ENCODE assay signal across 8 cellular contexts in the genomic region with DNA sequence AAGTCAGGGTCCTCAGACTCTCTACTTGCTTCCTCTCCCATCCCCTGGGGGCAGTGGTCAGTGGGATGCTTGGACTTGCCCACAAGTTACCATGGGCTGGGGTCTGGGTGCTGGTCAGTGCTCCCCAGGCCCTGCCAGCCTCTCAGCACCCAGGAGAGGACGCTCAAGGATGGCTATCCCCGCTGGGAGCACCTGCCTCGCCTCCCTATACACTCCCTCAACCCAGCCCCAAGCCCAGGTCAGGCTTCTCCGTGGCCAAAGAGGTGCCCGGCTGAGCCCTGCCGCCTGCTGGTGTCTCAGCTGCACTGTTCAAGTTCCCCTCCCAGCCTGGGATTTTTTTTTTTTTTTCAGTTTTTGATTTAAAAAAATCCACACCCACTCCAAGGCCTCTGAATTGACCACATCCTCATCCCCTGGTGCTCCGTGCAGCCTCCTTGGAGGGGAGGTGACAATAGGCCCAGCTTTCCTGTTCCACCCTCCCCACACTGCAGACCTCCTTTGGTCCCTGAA. TPM values are rescaled to one million over a fixed set of nuclear protein-coding genes. Genes with fewer than 3 reads are reported as not detected.
DNase-seq lines count a peak whose midpoint lies in the region; ATAC-seq and TF ChIP-seq lines count a peak whose summit lies in the region.

No MANE protein-coding gene starts in this region.

- peak overlapping the region; percentile 10; the same call in 1 of the 2 replicates for H3K4me2 ChIP-seq in OCI-LY7 (ENCODE audit: low read length)

- peaks cover 9% of the 10 kb centered on the region for H3K4me1 ChIP-seq in OCI-LY7 (ENCODE audit: insufficient read depth, low read length, poor library complexity, severe bottlenecking)

- H3K27ac Mint-ChIP-seq in chondrocyte (ENCODE audit: unreplicated experiment): no peak overlapping the region
- peak overlapping the region; percentile 21 to 53 for H3K27ac Mint-ChIP-seq in natural killer cell treated with Interleukin-12 subunit alpha and Interleukin-12 subunit beta and Interleukin-15 and Interleukin-18, amount 100 ng/mL, for 72 hours

- H3K36me3 Mint-ChIP-seq in chondrocyte (ENCODE audit: low read depth): no peaks in the 10 kb centered on the region
- no peaks in the 10 kb centered on the region for H3K36me3 Mint-ChIP-seq in natural killer cell treated with Interleukin-12 subunit alpha and Interleukin-12 subunit beta and Interleukin-15 and Interleukin-18, amount 100 ng/mL, for 72 hours

- POLR2A ChIA-PET in OCI-LY7 (lab: Charles Lee): no interaction called here

- H3K9me2 ChIP-seq in OCI-LY7 (ENCODE audit: insufficient read depth, low read length): no peaks in the 10 kb centered on the region

- no peak overlapping the region for H3K4me3 Mint-ChIP-seq in chondrocyte (ENCODE audit: unreplicated experiment)
- H3K4me3 Mint-ChIP-seq in natural killer cell treated with Interleukin-12 subunit alpha and Interleukin-12 subunit beta and Interleukin-15 and Interleukin-18, amount 100 ng/mL, for 72 hours: no peak overlapping the region

- H3K9me3 ChIP-seq in OCI-LY7 (ENCODE audit: low read length): no peaks in the 10 kb centered on the region

- no TSS peak for BruUV-seq in OCI-LY7 (replicated peaks; lab: Mats Ljungman, UMichigan)

- TF ChIP-seq CTCF in OCI-LY7 (conservative IDR thresholded peaks at IDR 0.05; ENCODE audit: low read length) (peak; percentile 80), chondrocyte (IDR thresholded peaks at IDR 0.05) (peak; percentile 82)

- no peaks in the 10 kb centered on the region for H4K20me1 ChIP-seq in OCI-LY7 (ENCODE audit: insufficient read depth, low read length)

- CTCF ChIA-PET in OCI-LY7 (lab: Charles Lee; ENCODE audit: unreplicated experiment): no interaction called here

- H3K36me3 ChIP-seq in OCI-LY7 (ENCODE audit: insufficient read depth, low read length): no peaks in the 10 kb centered on the region

- no peaks in the 10 kb centered on the region for H3K27me3 Mint-ChIP-seq in chondrocyte (ENCODE audit: low read depth)
- no peaks in the 10 kb centered on the region for H3K27me3 Mint-ChIP-seq in natural killer cell treated with Interleukin-12 subunit alpha and Interleukin-12 subunit beta and Interleukin-15 and Interleukin-18, amount 100 ng/mL, for 72 hours

- H3K9me3 Mint-ChIP-seq in chondrocyte (ENCODE audit: low read depth): no peaks in the 10 kb centered on the region
- H3K9me3 Mint-ChIP-seq in natural killer cell treated with Interleukin-12 subunit alpha and Interleukin-12 subunit beta and Interleukin-15 and Interleukin-18, amount 100 ng/mL, for 72 hours: no peaks in the 10 kb centered on the region

- H3K79me2 ChIP-seq in OCI-LY7 (ENCODE audit: insufficient read depth, low read depth, low read length): no peaks in the 10 kb centered on the region

- intact Hi-C loops in OCI-LY7 (cut with micrococcal nuclease; ENCODE audit: unreplicated experiment): loop anchor here (1.0 to 10.0 kb wide), 6 partner anchors 72 to 345 kb away; partner anchors contain the start of genes NR2F6 and SIN3B

- H3K27ac ChIP-seq in OCI-LY7 (ENCODE audit: low read depth, low read length, poor library complexity, severe bottlenecking): no peak overlapping the region

- no peak overlapping the region for H2AFZ ChIP-seq in OCI-LY7 (ENCODE audit: low read length)

- H3K4me3 ChIP-seq in OCI-LY7 (ENCODE audit: low read depth, low read length, poor library complexity, severe bottlenecking): no peak overlapping the region

- ATAC-seq in natural killer cell treated with Interleukin-12 subunit alpha and Interleukin-12 subunit beta and Interleukin-15 and Interleukin-18, amount 100 ng/mL, for 72 hours: no peak
- no peak for ATAC-seq in GM18861 (IDR thresholded peaks at IDR 0.05; ENCODE audit: unreplicated experiment)

- peak; percentile 33 for DNase-seq in stimulated activated CD4-positive, alpha-beta T cell treated with anti-CD3 and anti-CD28 coated beads, Interleukin-1b, Interleukin-23, amount 100 ng/mL, for 48 hours
- DNase-seq in stimulated activated CD4-positive, alpha-beta T cell treated with anti-CD3 and anti-CD28 coated beads, Interleukin-4, amount 100 ng/mL, for 24 hours: no peak
- DNase-seq in OCI-LY7 (ENCODE audit: low spot score): peak; percentile 62
- no peak for DNase-seq in chondrocyte (ENCODE audit: low spot score)
- no peak for DNase-seq in natural killer cell treated with Interleukin-12 subunit alpha and Interleukin-12 subunit beta and Interleukin-15 and Interleukin-18, amount 100 ng/mL, for 72 hours (ENCODE audit: low spot score)
- no peak for DNase-seq in NCI-H2081 treated with DMSO at 0.1 percent for 48 hours (lab: John Stamatoyannopoulos, UW)
- DNase-seq in NCI-H748 treated with DMSO at 0.1 percent for 48 hours (lab: John Stamatoyannopoulos, UW): no peak

- H3K4me1 Mint-ChIP-seq in chondrocyte (ENCODE audit: low read depth): peaks cover 7% of the 10 kb centered on the region
- peaks cover 14 to 19% of the 10 kb centered on the region in 2 donors for H3K4me1 Mint-ChIP-seq in natural killer cell treated with Interleukin-12 subunit alpha and Interleukin-12 subunit beta and Interleukin-15 and Interleukin-18, amount 100 ng/mL, for 72 hours (ENCODE audit: low read depth in 2 of 2)

RNA-seq across cellular contexts. Expression of gene F2RL3, which starts 10.8 kb away (rescaled TPM):
- not detected in 2 replicates for total RNA-seq in OCI-LY7 (2014; rRNA removed; shearing (Covaris generic))
- 0.10 TPM in 1 of 2 replicates, not detected in the other for total RNA-seq in OCI-LY7 (2022)
- total RNA-seq in chondrocyte: 0.05 to 0.10 TPM in 2 of 3 replicates, not detected in the other
- 1 to 10 TPM; 1.5 to 2.0 TPM for total RNA-seq in natural killer cell treated with Interleukin-12 subunit alpha and Interleukin-12 subunit beta and Interleukin-15 and Interleukin-18, amount 100 ng/mL, for 72 hours

Comparison
In these comparisons a context has a peak if more than half of its experiments do, and no peak if none do; other contexts are left out.
1. DNase-seq: peak in stimulated activated CD4-positive, alpha-beta T cell treated with anti-CD3 and anti-CD28 coated beads, Interleukin-1b, Interleukin-23, amount 100 ng/mL, for 48 hours (single experiment) and OCI-LY7 (single experiment); none in stimulated activated CD4-positive, alpha-beta T cell treated with anti-CD3 and anti-CD28 coated beads, Interleukin-4, amount 100 ng/mL, for 24 hours (single experiment), chondrocyte (single experiment), natural killer cell treated with Interleukin-12 subunit alpha and Interleukin-12 subunit beta and Interleukin-15 and Interleukin-18, amount 100 ng/mL, for 72 hours (single experiment), NCI-H2081 treated with DMSO at 0.1 percent for 48 hours (single experiment) and NCI-H748 treated with DMSO at 0.1 percent for 48 hours (single experiment).